Comparison of ENCODE assay signal across 8 cellular contexts in the genomic region with DNA sequence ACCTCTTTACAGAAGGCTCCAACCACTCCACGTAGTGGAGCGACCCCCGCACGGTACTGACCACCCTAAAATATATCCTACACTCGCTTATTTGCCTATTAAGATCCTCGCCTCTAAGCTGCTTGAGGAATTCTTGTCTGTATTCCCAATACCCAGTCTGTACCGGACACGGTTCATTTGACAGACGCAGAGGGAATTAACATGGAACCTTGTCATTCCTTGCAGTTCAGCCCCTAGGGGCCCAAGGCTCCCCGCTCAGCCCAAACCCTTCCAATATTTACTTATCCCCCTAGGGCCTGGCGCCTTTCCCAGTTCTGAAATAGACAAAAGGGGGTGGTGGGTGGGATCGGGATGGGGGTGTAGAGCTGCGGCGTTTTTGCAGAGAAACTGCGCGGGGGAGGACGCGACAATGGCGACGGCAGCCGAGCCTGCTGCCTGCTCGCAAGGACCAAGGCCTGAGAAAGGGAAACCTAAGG. TPM values are rescaled to one million over a fixed set of nuclear protein-coding genes. Genes with fewer than 3 reads are reported as not detected.
A peak's percentile ranks its signal among the peaks of the same experiment; 100 is the strongest.
DNase-seq lines count a peak whose midpoint lies in the region; ATAC-seq, FAIRE-seq and TF ChIP-seq lines count a peak whose summit lies in the region.

No MANE protein-coding gene starts in this region.

- H3K4me1 Mint-ChIP-seq in activated B cell treated with CpG ODN at 0.5 μM for 24 hours, result peaks cover 48% of the 10 kb centered on the region
- H3K4me1 Mint-ChIP-seq in glutamatergic neuron (ENCODE audit: low read depth, unreplicated experiment), result peaks cover 18% of the 10 kb centered on the region

- H3K27ac ChIP-seq in A549, result peak overlapping the region; percentile 85 to 96

- H3K4me2 ChIP-seq in A549, result peak overlapping the region; percentile 90

- H3K27me3 Mint-ChIP-seq in activated B cell treated with CpG ODN at 0.5 μM for 24 hours (no peaks in the 10 kb centered on the region), glutamatergic neuron (ENCODE audit: unreplicated experiment) (peaks cover 7% of the 10 kb centered on the region)

- TF ChIP-seq EP300 in A549 (IDR thresholded peaks at IDR 0.05), result no peak

- 2% methylated on average over 19 of the region's 22 CpGs for WGBS in A549 (ENCODE audit: missing lambda C conversion rate)

- H3K36me3 Mint-ChIP-seq in activated B cell treated with CpG ODN at 0.5 μM for 24 hours (ENCODE audit: low read depth) (peaks cover 43% of the 10 kb centered on the region), glutamatergic neuron (ENCODE audit: unreplicated experiment) (no peaks in the 10 kb centered on the region)

- intact Hi-C loops in activated B cell treated with CpG ODN at 0.5 μM for 24 hours (cut with micrococcal nuclease), result loop anchor here (2.0 kb wide), 1 partner anchor 85 kb away; a partner anchor contains a TSS

- DNase-seq in A549 (ENCODE audit: low read depth in 1 of 2, low spot score in 1 of 2) (peak in 1 of 2 experiments; percentile 21), HFF-Myc (ENCODE audit: extremely low read depth, low read depth) (no peak), activated B cell treated with CpG ODN at 0.5 μM for 24 hours (no peak), glutamatergic neuron (no peak), putamen (ENCODE audit: low spot score) (peak; percentile 77), globus pallidus (ENCODE audit: low spot score) (no peak), Kasumi-1 (lab: John Stamatoyannopoulos, UW) (no peak)

- H3K4me3 Mint-ChIP-seq in activated B cell treated with CpG ODN at 0.5 μM for 24 hours (peak overlapping the region; percentile 99), glutamatergic neuron (ENCODE audit: unreplicated experiment) (peak overlapping the region; percentile 96)

- no peak for TF ChIP-seq CTCF in A549 (IDR thresholded peaks at IDR 0.05)
- no peak for TF ChIP-seq CTCF in HFF-Myc (IDR thresholded peaks at IDR 0.05; ENCODE audit: low read depth, low read length, missing control alignments)
- TF ChIP-seq CTCF in activated B cell treated with CpG ODN at 0.5 μM for 24 hours (IDR thresholded peaks at IDR 0.05), result no peak
- TF ChIP-seq CTCF in glutamatergic neuron (IDR thresholded peaks at IDR 0.05; ENCODE audit: partially characterized antibody, unreplicated experiment), result no peak

- H3K9me3 ChIP-seq in A549, result peaks cover under 1% of the 10 kb centered on the region; the same call in 1 of the 3 replicates

- POLR2A ChIA-PET in A549 (lab: Yijun Ruan, JAX), result interaction anchor here (1.3 to 3.1 kb wide), 5 partner anchors 18 to 138 kb away, joined by 3 to 34 read pairs (median 6); a partner anchor contains a TSS
- POLR2A ChIA-PET in activated B cell treated with CpG ODN at 0.5 μM for 24 hours (lab: Charles Lee), result interaction anchor here (0.8 to 3.5 kb wide), 16 partner anchors 9 to 293 kb away, joined by 3 to 82 read pairs (median 4); a partner anchor contains a TSS

- no peak for TF ChIP-seq RAD21 in A549 (conservative IDR thresholded peaks at IDR 0.05 in 1 of 2, IDR thresholded peaks at IDR 0.05 in 1 of 2)

- no peak for TF ChIP-seq POLR2A in A549 (IDR thresholded peaks at IDR 0.05; ENCODE audit: low read length)

- CTCF ChIA-PET in A549 (lab: Yijun Ruan, JAX) (interaction anchor here (0.6 to 3.5 kb wide), 8 partner anchors 8 to 140 kb away, joined by 3 to 15 read pairs (median 5); a partner anchor contains a TSS), activated B cell treated with CpG ODN at 0.5 μM for 24 hours (lab: Charles Lee) (interaction anchor here (1.0 to 7.0 kb wide), 11 partner anchors 8 to 155 kb away, joined by 4 to 87 read pairs (median 5); a partner anchor contains a TSS)

- H3K27ac Mint-ChIP-seq in activated B cell treated with CpG ODN at 0.5 μM for 24 hours (peak overlapping the region; percentile 99), glutamatergic neuron (ENCODE audit: unreplicated experiment) (peak overlapping the region; percentile 100)

- H3K9me3 Mint-ChIP-seq in activated B cell treated with CpG ODN at 0.5 μM for 24 hours (no peaks in the 10 kb centered on the region), glutamatergic neuron (ENCODE audit: unreplicated experiment) (peaks cover 12% of the 10 kb centered on the region)

- no peak for FAIRE-seq in A549 (lab: Jason Lieb, UNC)

- H3K4me3 ChIP-seq in A549, result peak overlapping the region; percentile 78
- peak overlapping the region; percentile 99 for H3K4me3 ChIP-seq in HFF-Myc (replicated peaks; ENCODE audit: low read depth, low read length)

- peak; percentile 1 to 11; a peak in 1 of 6 replicates for ATAC-seq in A549
- ATAC-seq in activated B cell treated with CpG ODN at 0.5 μM for 24 hours (ENCODE audit: low read depth), result no peak
- ATAC-seq in GM21786 (IDR thresholded peaks at IDR 0.05; ENCODE audit: unreplicated experiment), result no peak

- peaks cover 17% of the 10 kb centered on the region for H3K4me1 ChIP-seq in A549

TF ChIP-seq in A549, 52 proteins besides CTCF, POLR2A, EP300 and RAD21:
- TF ChIP-seq CEBPB (IDR thresholded peaks at IDR 0.05), result no peak

RNA-seq across cellular contexts. Expression of a gene that starts 0.6 kb away (rescaled TPM):
- polyA plus RNA-seq in A549 (2011; rRNA removed) (28.4 and 40.3 TPM in 2 replicates), A549 (2017; fragmentation: RNase III; extraction: RNeasy Plus Mini Kit Qiagen cat#74134 plus additional on column Dnase treatment) (37.6 to 43.3 TPM (median 42.9 TPM) in 3 replicates)
- polyA plus RNA-seq in A549 (2012; cell fraction: cytosol; rRNA removed), result 20.4 and 21.1 TPM in 2 replicates
- 101 and 109 TPM in 2 replicates for polyA plus RNA-seq in A549 (2012; cell fraction: nucleus; rRNA removed)
- polyA minus RNA-seq in A549 (2011; rRNA and poly(A)+ RNA removed), result 51.0 and 58.4 TPM in 2 replicates
- total RNA-seq in activated B cell treated with CpG ODN at 0.5 μM for 24 hours (126 and 163 TPM in 2 replicates), glutamatergic neuron (ENCODE audit: unreplicated experiment) (354 TPM)

RNA-seq across cellular contexts. Expression of a gene that starts 31.6 kb away (rescaled TPM):
- polyA plus RNA-seq in A549 (2011; rRNA removed) (3.7 and 4.6 TPM in 2 replicates), A549 (2017; fragmentation: RNase III; extraction: RNeasy Plus Mini Kit Qiagen cat#74134 plus additional on column Dnase treatment) (13.4 to 16.5 TPM (median 15.1 TPM) in 3 replicates)
- 12.6 and 19.5 TPM in 2 replicates for polyA plus RNA-seq in A549 (2012; cell fraction: cytosol; rRNA removed)
- 20.7 and 28.9 TPM in 2 replicates for polyA plus RNA-seq in A549 (2012; cell fraction: nucleus; rRNA removed)
- polyA minus RNA-seq in A549 (2011; rRNA and poly(A)+ RNA removed), result 2.2 and 3.3 TPM in 2 replicates
- total RNA-seq in activated B cell treated with CpG ODN at 0.5 μM for 24 hours (32.6 and 34.1 TPM in 2 replicates), glutamatergic neuron (ENCODE audit: unreplicated experiment) (106 TPM)

RNA-seq across cellular contexts. Expression of a gene that starts 38.6 kb away (rescaled TPM):
- polyA plus RNA-seq in A549 (2011; rRNA removed) (13.5 and 16.2 TPM in 2 replicates), A549 (2017; fragmentation: RNase III; extraction: RNeasy Plus Mini Kit Qiagen cat#74134 plus additional on column Dnase treatment) (16.2 to 17.7 TPM (median 17.3 TPM) in 3 replicates)
- 13.7 and 15.6 TPM in 2 replicates for polyA plus RNA-seq in A549 (2012; cell fraction: cytosol; rRNA removed)
- 30.6 and 37.9 TPM in 2 replicates for polyA plus RNA-seq in A549 (2012; cell fraction: nucleus; rRNA removed)
- 7.4 and 9.3 TPM in 2 replicates for polyA minus RNA-seq in A549 (2011; rRNA and poly(A)+ RNA removed)
- total RNA-seq in activated B cell treated with CpG ODN at 0.5 μM for 24 hours (74.8 and 79.0 TPM in 2 replicates), glutamatergic neuron (ENCODE audit: unreplicated experiment) (28.9 TPM)

RNA-seq across cellular contexts. Expression of a gene that starts 46.2 kb away (rescaled TPM):
- polyA plus RNA-seq in A549 (2011; rRNA removed) (0.03 TPM in 1 of 2 replicates, not detected in the other), A549 (2017; fragmentation: RNase III; extraction: RNeasy Plus Mini Kit Qiagen cat#74134 plus additional on column Dnase treatment) (not detected in 3 replicates)
- polyA plus RNA-seq in A549 (2012; cell fraction: cytosol; rRNA removed), result 0.03 and 0.26 TPM in 2 replicates
- polyA plus RNA-seq in A549 (2012; cell fraction: nucleus; rRNA removed), result 0.05 TPM in 2 replicates
- polyA minus RNA-seq in A549 (2011; rRNA and poly(A)+ RNA removed), result 0.12 TPM in 1 of 2 replicates, not detected in the other
- total RNA-seq in activated B cell treated with CpG ODN at 0.5 μM for 24 hours (76.2 and 89.3 TPM in 2 replicates), glutamatergic neuron (ENCODE audit: unreplicated experiment) (not detected)

Comparison
In these comparisons a context has a peak if more than half of its experiments do, and no peak if none do; other contexts are left out.
1. ATAC-seq: peak in A549 (2 of 2); none in activated B cell treated with CpG ODN at 0.5 μM for 24 hours (single experiment) and GM21786 (single experiment).